In the genomic region with DNA sequence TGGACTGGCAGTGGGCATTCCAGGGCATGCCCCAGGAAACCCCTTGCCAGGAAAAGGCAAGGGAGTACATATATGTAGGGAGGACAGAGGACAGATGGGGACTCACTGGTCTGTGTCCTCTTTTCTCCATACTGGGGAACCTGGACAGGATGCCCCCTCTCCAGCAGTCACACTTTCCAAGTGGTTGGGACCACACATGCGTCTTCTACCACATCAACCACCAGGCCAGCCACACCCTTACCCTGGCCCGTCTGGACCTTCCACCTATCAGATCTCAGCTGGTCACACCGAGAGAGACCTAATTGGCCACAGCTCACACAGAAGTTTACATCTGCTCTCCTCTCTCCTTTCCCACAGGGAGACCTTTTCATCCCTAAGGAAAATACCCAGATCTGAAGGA, we compare ENCODE assay signal across 1 cellular context.
TF ChIP-seq lines count a peak whose summit lies in the region.

No MANE protein-coding gene starts in this region.

TF ChIP-seq in H1, 55 proteins besides CTCF, POLR2A, EP300 and RAD21:
- TF ChIP-seq, protein P1, sequence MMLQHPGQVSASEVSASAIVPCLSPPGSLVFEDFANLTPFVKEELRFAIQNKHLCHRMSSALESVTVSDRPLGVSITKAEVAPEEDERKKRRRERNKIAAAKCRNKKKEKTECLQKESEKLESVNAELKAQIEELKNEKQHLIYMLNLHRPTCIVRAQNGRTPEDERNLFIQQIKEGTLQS (IDR thresholded peaks at IDR 0.05; ENCODE audit: insufficient read depth, low read depth, low read length), result no peak
- TF ChIP-seq SP2 (IDR thresholded peaks at IDR 0.05; ENCODE audit: low read length) (no peak), GTF2F1 (IDR thresholded peaks at IDR 0.05; ENCODE audit: borderline replicate concordance, low read depth, low read length) (no peak), SIRT6 (IDR thresholded peaks at IDR 0.05; ENCODE audit: low read length) (no peak), BACH1 (IDR thresholded peaks at IDR 0.05; ENCODE audit: low read length) (no peak), JUN (IDR thresholded peaks at IDR 0.05; ENCODE audit: low read depth, low read length) (no peak), SIX5 (IDR thresholded peaks at IDR 0.05; ENCODE audit: low read depth, low read length) (no peak), SUZ12 (IDR thresholded peaks at IDR 0.05; ENCODE audit: low read length) (no peak)
